In the genomic region with DNA sequence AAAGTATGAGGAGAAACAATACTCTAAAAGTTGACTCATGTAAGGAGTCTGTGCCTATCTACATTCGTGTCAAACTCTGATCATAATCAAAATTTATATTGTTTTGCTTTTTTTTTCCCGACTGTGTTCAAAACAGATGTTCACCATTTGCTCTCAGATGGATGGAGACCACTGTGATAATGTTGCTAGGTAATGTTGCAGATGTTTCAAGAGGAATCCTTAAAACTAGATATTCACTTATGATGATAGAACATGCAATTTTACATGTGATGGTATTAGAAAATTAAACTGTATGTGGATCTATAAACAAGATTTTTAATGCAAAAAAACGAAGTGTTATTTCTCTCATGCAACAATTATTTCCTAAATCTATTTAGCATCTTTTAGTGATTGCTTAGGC, we compare ENCODE assay signal across 27 cellular contexts.
"Had no signal": no experiment of that assay in that cellular context is flagged by ENCODE, and none has a peak within 500 bp of the region (broad histone marks: within the 10 kb centered on the region; RNA-seq: fewer than 3 reads in every experiment).

No MANE protein-coding gene starts in this region.

- H3K27ac ChIP-seq: stomach, suprapubic skin, testis, thoracic aorta, thyroid gland, tibial artery, tibial nerve, transverse colon, upper lobe of left lung, upper lobe of right lung, uterus, vagina had no signal

- FAIRE-seq: urothelium cell line had no signal

- DNase-seq: stimulated activated CD4-positive, alpha-beta T cell treated with anti-CD3 and anti-CD28 coated beads, Interleukin-2, amount 100 ng/mL, for 48 hours; stimulated activated CD4-positive, alpha-beta T cell treated with anti-CD3 and anti-CD28 coated beads, Interleukin-4, amount 100 ng/mL, for 1 hour; stimulated activated CD4-positive, alpha-beta T cell treated with anti-CD3 and anti-CD28 coated beads, Interleukin-4, amount 100 ng/mL, for 24 hours; stimulated activated CD4-positive, alpha-beta T cell treated with anti-CD3 and anti-CD28 coated beads, Interleukin-4, amount 100 ng/mL, for 4 hours; stimulated activated CD8-positive, alpha-beta memory T cell treated with anti-CD3 and anti-CD28 coated beads, Interleukin-4, amount 100 ng/mL, for 48 hours; stimulated activated naive B cell treated with anti-CD40 and anti-IgM and Interleukin-4, amounts not matched to agents 10 μg/mL and 1 μg/mL and 100 μg/mL, for 72 hours; stimulated activated naive CD4-positive, alpha-beta T cell; stimulated activated naive CD4-positive, alpha-beta T cell treated with Interleukin-2 at 50 U/mL for 16 hours; stimulated activated naive CD8-positive, alpha-beta T cell treated with anti-CD3 and anti-CD28 coated beads, Interleukin-15, amount 100 ng/mL, for 72 hours; stimulated activated naive CD8-positive, alpha-beta T cell treated with anti-CD3 and anti-CD28 coated beads, Interleukin-15, Interleukin-2, amounts not matched to agents 100 U/mL and 50 U/mL, for 24 hours; stomach; substantia nigra; testis; thyroid gland; tibial artery; transverse colon; trophoblast cell; upper lobe of left lung; upper lobe of right lung; uterus had no signal

- ATAC-seq: stimulated activated effector memory CD8-positive, alpha-beta T cell treated with anti-CD3 and anti-CD28 coated beads, Interleukin-12 subunit alpha, Interleukin-12 subunit beta, amount 100 ng/mL, for 72 hours; stimulated activated memory B cell treated with anti-CD40 and anti-IgM and Interleukin-4, amounts not matched to agents 10 μg/mL and 1 μg/mL and 100 μg/mL, for 72 hours; stimulated activated naive B cell treated with anti-CD40 and anti-IgM and Interleukin-4, amounts not matched to agents 10 μg/mL and 1 μg/mL and 100 μg/mL, for 72 hours; stimulated activated naive CD8-positive, alpha-beta T cell treated with anti-CD3 and anti-CD28 coated beads, Interleukin-15, amount 100 ng/mL, for 72 hours; stimulated activated naive CD8-positive, alpha-beta T cell treated with anti-CD3 and anti-CD28 coated beads, Interleukin-15, Interleukin-2, amounts not matched to agents 100 U/mL and 50 U/mL, for 24 hours; upper lobe of right lung had no signal

- H3K4me3 ChIP-seq: stomach, suprapubic skin, testis, thoracic aorta, thyroid gland, tibial artery, tibial nerve, transverse colon, upper lobe of left lung, upper lobe of right lung, uterus, vagina had no signal

- H3K9me3 ChIP-seq: stomach, suprapubic skin, testis, thoracic aorta, thyroid gland, tibial artery, tibial nerve, transverse colon, upper lobe of left lung, upper lobe of right lung, uterus, vagina had no signal

- H3K27me3 ChIP-seq: stomach, suprapubic skin, testis, thyroid gland, tibial artery, tibial nerve, transverse colon, upper lobe of left lung, upper lobe of right lung, uterus, vagina had no signal

- H3K36me3 ChIP-seq: stomach, suprapubic skin, thoracic aorta, thyroid gland, tibial artery, tibial nerve, transverse colon, upper lobe of left lung, upper lobe of right lung, uterus, vagina had no signal

- H3K4me1 ChIP-seq: stomach, suprapubic skin, testis, thyroid gland, tibial artery, tibial nerve, transverse colon, upper lobe of left lung, upper lobe of right lung, uterus, vagina had no signal
